Comparison of ENCODE assay signal across 1 cellular context in genomic region chr6:40912158-40912946, GRCh38.
TF ChIP-seq lines count a peak whose summit lies in the region.

No MANE protein-coding gene starts in this region.

TF ChIP-seq in K562, 482 proteins besides CTCF, POLR2A, EP300 and RAD21 (continued from another document):
- TF ChIP-seq CHD7 (IDR thresholded peaks at IDR 0.05; ENCODE audit: low read depth, low read length) (no peak), PCBP1 (IDR thresholded peaks at IDR 0.05; ENCODE audit: low read depth, low read length, poor library complexity, severe bottlenecking) (no peak), SMAD4 (CRISPR knock-in tag; conservative IDR thresholded peaks at IDR 0.05) (no peak), LARP7 (IDR thresholded peaks at IDR 0.05) (no peak), ZBTB33 (CRISPR knock-in tag; IDR thresholded peaks at IDR 0.05) (no peak), ELF2 (CRISPR knock-in tag; IDR thresholded peaks at IDR 0.05) (peak; percentile 53; the same call in 1 of the 2 replicates), ZNF165 (CRISPR knock-in tag; IDR thresholded peaks at IDR 0.05; ENCODE audit: borderline replicate concordance) (no peak), ARID4B (CRISPR knock-in tag; IDR thresholded peaks at IDR 0.05) (0 out of 2 replicates have a peak, but pooled peaks have one; percentile 37), MED1 (CRISPR knock-in tag; IDR thresholded peaks at IDR 0.05; ENCODE audit: borderline replicate concordance) (no peak), PCBP2 (IDR thresholded peaks at IDR 0.05; ENCODE audit: low read depth, low read length, poor library complexity, severe bottlenecking) (no peak), TCF3 (CRISPR knock-in tag; IDR thresholded peaks at IDR 0.05) (peak; percentile 23; the same call in 1 of the 2 replicates), CXXC5 (CRISPR knock-in tag; IDR thresholded peaks at IDR 0.05) (no peak), MBD2 (IDR thresholded peaks at IDR 0.05; ENCODE audit: borderline replicate concordance, low read depth) (no peak), TARDBP (IDR thresholded peaks at IDR 0.05) (peak; percentile 79; the same call in 1 of the 2 replicates), DACH1 (IDR thresholded peaks at IDR 0.05; ENCODE audit: partially characterized antibody) (peak; percentile 96), SMC3 (conservative IDR thresholded peaks at IDR 0.05; ENCODE audit: insufficient read depth, low read depth, low read length) (peak; percentile 56; the same call in 1 of the 2 replicates), RCOR1 (IDR thresholded peaks at IDR 0.05; ENCODE audit: borderline replicate concordance in 1 of 2, low read depth in 2 of 2, low read length in 2 of 2) (peak in 1 of 2 experiments; percentile 66; a peak in 1 of 4 replicates), U2AF1 (optimal IDR thresholded peaks at IDR 0.05; ENCODE audit: low read depth, low read length) (no peak), CREM (IDR thresholded peaks at IDR 0.05; ENCODE audit: low read depth) (peak; percentile 71; the same call in 1 of the 2 replicates), THRAP3 (IDR thresholded peaks at IDR 0.05; ENCODE audit: borderline replicate concordance) (no peak), NFIC (IDR thresholded peaks at IDR 0.05) (0 out of 2 replicates have a peak, but pooled peaks have one; percentile 34), ZNF398 (CRISPR knock-in tag; IDR thresholded peaks at IDR 0.05) (no peak), ZNF696 (CRISPR knock-in tag; conservative IDR thresholded peaks at IDR 0.05) (no peak), JUND (IDR thresholded peaks at IDR 0.05; ENCODE audit: borderline replicate concordance, low read depth, low read length) (peak; percentile 27; the same call in 1 of the 2 replicates), JUND (tag; IDR thresholded peaks at IDR 0.05; ENCODE audit: borderline replicate concordance, low read depth, low read length) (no peak; the same call in 2 of the 3 replicates)
